ENCODE assay signal across 11 cellular contexts in the genomic region with DNA sequence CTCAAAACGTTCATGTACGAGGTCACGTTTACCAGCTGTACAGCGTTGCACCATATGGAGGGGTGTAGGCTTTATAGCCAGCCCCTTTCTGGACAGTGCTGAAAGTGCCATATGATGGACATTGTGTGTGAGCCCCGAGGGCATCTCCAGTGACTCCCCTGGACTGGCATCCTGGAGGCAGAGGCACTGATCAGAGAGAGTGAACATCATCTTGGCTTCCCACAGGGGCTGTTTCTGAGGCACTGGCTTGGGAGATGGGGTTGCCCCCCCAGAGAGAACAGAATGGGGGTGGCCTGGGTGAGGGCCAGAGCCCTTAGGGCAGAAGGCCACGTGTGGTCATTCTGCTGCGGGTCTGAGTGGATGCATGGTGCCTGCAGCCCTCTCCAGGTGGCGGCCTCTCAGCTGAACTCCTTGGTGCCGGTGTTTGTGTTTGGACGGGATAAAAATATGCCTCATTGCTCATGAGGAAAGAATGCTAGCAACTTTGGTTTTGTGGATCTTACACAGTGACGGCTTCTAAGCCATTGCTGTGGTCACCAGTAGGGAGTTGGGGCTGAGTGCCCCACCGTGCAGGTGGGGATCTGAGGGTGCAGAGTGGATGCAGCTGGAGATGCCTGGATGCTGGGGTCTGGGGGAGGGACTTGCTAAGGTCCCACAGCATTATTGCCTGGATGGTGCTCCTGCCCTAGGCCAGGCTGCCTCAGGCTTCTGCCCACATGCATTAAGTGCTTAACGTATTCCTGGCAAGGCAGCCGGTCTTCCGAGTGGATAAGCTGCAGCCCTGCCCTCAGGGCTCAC. TPM values are rescaled to one million over a fixed set of nuclear protein-coding genes. Genes with fewer than 3 reads are reported as not detected.
DNase-seq lines count a peak whose midpoint lies in the region; ATAC-seq, FAIRE-seq and TF ChIP-seq lines count a peak whose summit lies in the region.
"Had no signal": no experiment of that assay in that cellular context is flagged by ENCODE, and none has a peak within 500 bp of the region (broad histone marks: within the 10 kb centered on the region; RNA-seq: fewer than 3 reads in every experiment).

No MANE protein-coding gene starts in this region.

- peak overlapping the region; percentile 53 for H3K4me2 ChIP-seq in A549

- H3K4me1 Mint-ChIP-seq in activated CD4-positive, alpha-beta T cell treated with anti-CD3 and anti-CD28 coated beads, Interleukin-2, amount 10 ng/mL, durations not matched to agents 7 days and 5 days, result peaks cover 12% of the 10 kb centered on the region

- H3K9ac ChIP-seq in HUES64 (ENCODE audit: low read depth, low read length) (0 out of 2 replicates have a peak overlapping the region, but pooled peaks have one; percentile 0), mucosa of rectum (ENCODE audit: low read depth in 1 of 2, low read length in 2 of 2) (no peak overlapping the region)

- H3K36me3 ChIP-seq in HUES64 (ENCODE audit: insufficient read depth, low read length) (peaks cover 3% of the 10 kb centered on the region; the same call in 1 of the 2 replicates), mucosa of rectum (ENCODE audit: control insufficient read depth in 2 of 2, insufficient read depth in 2 of 2, low read length in 2 of 2) (no peaks in the 10 kb centered on the region)

- CTCF ChIA-PET in A549 (lab: Yijun Ruan, JAX), result interaction anchor here (0.6 to 3.0 kb wide), 5 partner anchors 22 to 444 kb away, joined by 3 to 14 read pairs (median 5); no protein-coding TSS in a partner anchor
- CTCF ChIA-PET in activated CD4-positive, alpha-beta T cell treated with anti-CD3 and anti-CD28 coated beads, Interleukin-2, amount 10 ng/mL, durations not matched to agents 7 days and 5 days (lab: Charles Lee), result interaction anchor here (2.3 kb wide), 1 partner anchor 54 kb away, joined by 8 read pairs; no protein-coding TSS in a partner anchor

- H3K4me1 ChIP-seq in A549 (peaks cover 28% of the 10 kb centered on the region), HUES64 (ENCODE audit: insufficient read depth, low read length) (peaks cover 12% of the 10 kb centered on the region), mucosa of rectum (ENCODE audit: control insufficient read depth in 2 of 2, insufficient read depth in 2 of 2, low read length in 2 of 2) (peaks cover 26 to 27% of the 10 kb centered on the region in 2 donors)

- no peaks in the 10 kb centered on the region for H3K9me3 Mint-ChIP-seq in activated CD4-positive, alpha-beta T cell treated with anti-CD3 and anti-CD28 coated beads, Interleukin-2, amount 10 ng/mL, durations not matched to agents 7 days and 5 days

- peak; percentile 32 to 45 for DNase-seq in A549 (ENCODE audit: low read depth in 1 of 2, low spot score in 1 of 2)
- no peak for DNase-seq in activated CD4-positive, alpha-beta T cell treated with anti-CD3 and anti-CD28 coated beads, Interleukin-2, amount 10 ng/mL, durations not matched to agents 7 days and 5 days
- no peak for DNase-seq in activated effector memory CD4-positive, alpha-beta T cell treated with Interleukin-2 at 50 U/mL for 16 hours
- DNase-seq: KBM-7 had no signal

- H3K4me3 ChIP-seq in A549 (no peak overlapping the region), HUES64 (ENCODE audit: low read length) (no peak overlapping the region), mucosa of rectum (ENCODE audit: low read length in 2 of 2) (no peak overlapping the region)
- H3K4me3 ChIP-seq: body of pancreas, pancreas had no signal

- POLR2A ChIA-PET in A549 (lab: Yijun Ruan, JAX), result no interaction called here
- POLR2A ChIA-PET in activated CD4-positive, alpha-beta T cell treated with anti-CD3 and anti-CD28 coated beads, Interleukin-2, amount 10 ng/mL, durations not matched to agents 7 days and 5 days (lab: Charles Lee), result no interaction called here

- no peak for TF ChIP-seq RAD21 in A549 (conservative IDR thresholded peaks at IDR 0.05 in 1 of 2, IDR thresholded peaks at IDR 0.05 in 1 of 2)

- 28% methylated on average over 14 of the region's 15 CpGs for WGBS in A549 (ENCODE audit: missing lambda C conversion rate)
- WGBS in HUES64, result 85% methylated on average over 15 of the region's 15 CpGs

- no peak for TF ChIP-seq EP300 in A549 (IDR thresholded peaks at IDR 0.05)

- ATAC-seq in A549, result peak; percentile 14 to 18; a peak in 3 of 6 replicates
- ATAC-seq in GM18907 (IDR thresholded peaks at IDR 0.05; ENCODE audit: unreplicated experiment), result no peak
- no peak for ATAC-seq in GM18517 (IDR thresholded peaks at IDR 0.05; ENCODE audit: unreplicated experiment)
- ATAC-seq: body of pancreas, pancreas had no signal

- H3K9me3 ChIP-seq in A549 (no peaks in the 10 kb centered on the region), HUES64 (ENCODE audit: insufficient read depth, low read depth, low read length) (no peaks in the 10 kb centered on the region), mucosa of rectum (ENCODE audit: control insufficient read depth in 2 of 2, low read length in 2 of 2) (no peaks in the 10 kb centered on the region)
- H3K9me3 ChIP-seq: body of pancreas, pancreas had no signal

- H3K27ac Mint-ChIP-seq in activated CD4-positive, alpha-beta T cell treated with anti-CD3 and anti-CD28 coated beads, Interleukin-2, amount 10 ng/mL, durations not matched to agents 7 days and 5 days, result no peak overlapping the region

- H3K27ac ChIP-seq in A549 (peak overlapping the region in 1 of 2 experiments; percentile 43; a peak in 2 of 6 replicates), HUES64 (ENCODE audit: low read depth, low read length) (no peak overlapping the region), cingulate gyrus (ENCODE audit: low read depth, low read length) (peak overlapping the region; percentile 61), mucosa of rectum (ENCODE audit: low read depth in 2 of 2, low read length in 2 of 2) (peak overlapping the region; percentile 9 to 26)

- peaks cover 20% of the 10 kb centered on the region for H3K27me3 Mint-ChIP-seq in activated CD4-positive, alpha-beta T cell treated with anti-CD3 and anti-CD28 coated beads, Interleukin-2, amount 10 ng/mL, durations not matched to agents 7 days and 5 days

- no peak for TF ChIP-seq CTCF in A549 (IDR thresholded peaks at IDR 0.05)

- peaks cover 7% of the 10 kb centered on the region; the same call in 1 of the 2 replicates for H3K27me3 ChIP-seq in HUES64 (ENCODE audit: insufficient read depth, low read length)
- peaks cover 0 to 1% of the 10 kb centered on the region in 2 donors for H3K27me3 ChIP-seq in mucosa of rectum (ENCODE audit: control insufficient read depth in 2 of 2, insufficient read depth in 2 of 2, low read length in 2 of 2)
- H3K27me3 ChIP-seq: body of pancreas, pancreas had no signal

- TF ChIP-seq POLR2A in A549 (IDR thresholded peaks at IDR 0.05; ENCODE audit: low read length), result no peak

- H3K4me3 Mint-ChIP-seq in activated CD4-positive, alpha-beta T cell treated with anti-CD3 and anti-CD28 coated beads, Interleukin-2, amount 10 ng/mL, durations not matched to agents 7 days and 5 days, result no peak overlapping the region

- no peaks in the 10 kb centered on the region for H3K36me3 Mint-ChIP-seq in activated CD4-positive, alpha-beta T cell treated with anti-CD3 and anti-CD28 coated beads, Interleukin-2, amount 10 ng/mL, durations not matched to agents 7 days and 5 days (ENCODE audit: low read depth)

- FAIRE-seq in A549 (lab: Jason Lieb, UNC), result no peak
- FAIRE-seq: pancreas had no signal

TF ChIP-seq in A549, 52 proteins besides CTCF, POLR2A, EP300 and RAD21:
- TF ChIP-seq RFX5 (IDR thresholded peaks at IDR 0.05) (no peak), ZNF302 (CRISPR knock-in tag; IDR thresholded peaks at IDR 0.05) (no peak), HOXA7 (CRISPR knock-in tag; IDR thresholded peaks at IDR 0.05) (no peak), BCL3 (IDR thresholded peaks at IDR 0.05) (no peak), KDM5A (IDR thresholded peaks at IDR 0.05) (no peak), NR3C1 (IDR thresholded peaks at IDR 0.05) (no peak), TP53 (CRISPR knock-in tag; IDR thresholded peaks at IDR 0.05) (no peak), FOXS1 (CRISPR knock-in tag; IDR thresholded peaks at IDR 0.05) (no peak), SREBF2 (IDR thresholded peaks at IDR 0.05) (no peak), EHMT2 (IDR thresholded peaks at IDR 0.05; ENCODE audit: low read depth) (no peak)

RNA-seq across cellular contexts. Expression of gene WFS1, which starts 3.4 kb away (rescaled TPM):
- polyA plus RNA-seq in A549 (2011; rRNA removed), result 8.8 and 12.0 TPM in 2 replicates
- polyA plus RNA-seq in A549 (2012; cell fraction: cytosol; rRNA removed), result 12.9 and 16.8 TPM in 2 replicates
- 39.9 and 60.5 TPM in 2 replicates for polyA plus RNA-seq in A549 (2012; cell fraction: nucleus; rRNA removed)
- 12.6 to 14.3 TPM (median 13.6 TPM) in 3 replicates for polyA plus RNA-seq in A549 (2017; fragmentation: RNase III; extraction: RNeasy Plus Mini Kit Qiagen cat#74134 plus additional on column Dnase treatment)
- polyA minus RNA-seq in A549 (2011; rRNA and poly(A)+ RNA removed), result 9.0 and 14.9 TPM in 2 replicates
- polyA plus RNA-seq in HUES64 (2013, experiment 1 of 2), result 18.6 TPM
- 21.6 TPM for polyA plus RNA-seq in HUES64 (2013, experiment 2 of 2)
- total RNA-seq in activated CD4-positive, alpha-beta T cell treated with anti-CD3 and anti-CD28 coated beads, Interleukin-2, amount 10 ng/mL, durations not matched to agents 7 days and 5 days, result 1 to 10 TPM; 1.7 to 2.1 TPM

Comparison
In these comparisons a context has a peak if more than half of its experiments do, and no peak if none do; other contexts are left out.
1. ATAC-seq: peak in A549 (2 of 2); none in GM18907 (single experiment) and GM18517 (single experiment).
2. DNase-seq: peak in A549 (2 of 2); none in activated CD4-positive, alpha-beta T cell treated with anti-CD3 and anti-CD28 coated beads, Interleukin-2, amount 10 ng/mL, durations not matched to agents 7 days and 5 days (single experiment) and activated effector memory CD4-positive, alpha-beta T cell treated with Interleukin-2 at 50 U/mL for 16 hours (single experiment).